Comparison of ENCODE assay signal across 8 cellular contexts in the genomic region with DNA sequence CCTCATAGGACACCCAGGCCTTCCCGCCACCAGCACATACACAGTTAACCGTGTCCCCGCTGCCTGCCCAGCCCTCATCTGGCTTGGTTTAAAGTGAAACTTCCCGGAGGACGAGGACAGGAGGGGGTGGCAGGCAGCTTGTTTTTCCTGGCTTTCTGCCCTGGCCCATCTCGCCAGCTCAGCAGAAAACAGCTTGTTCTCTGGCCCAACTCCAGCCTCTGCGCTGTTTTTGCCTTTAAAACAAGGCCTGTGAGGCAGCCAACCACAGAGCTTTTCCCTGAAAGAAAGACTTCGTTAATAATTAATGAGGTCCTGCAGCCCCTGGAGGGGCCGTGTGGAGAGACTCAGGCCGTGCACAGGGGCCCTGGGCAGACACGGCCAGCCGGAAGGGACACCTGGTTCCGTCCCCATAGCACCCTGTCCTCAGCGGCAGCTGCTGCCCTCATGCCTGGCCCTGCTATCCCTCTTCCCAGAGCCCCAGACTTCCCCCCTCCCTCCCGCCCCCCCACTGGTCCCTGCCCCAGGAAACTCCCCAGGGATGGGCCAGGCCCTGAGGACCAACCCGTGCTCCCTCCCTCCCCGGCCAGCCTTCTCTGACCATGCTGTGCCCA.
DNase-seq lines count a peak whose midpoint lies in the region; ATAC-seq and TF ChIP-seq lines count a peak whose summit lies in the region.

No MANE protein-coding gene starts in this region.

- TF ChIP-seq CTCF in Calu3 (IDR thresholded peaks at IDR 0.05; ENCODE audit: unreplicated experiment): no peak

- no peak overlapping the region for H3K4me3 Mint-ChIP-seq in Calu3 (ENCODE audit: low read depth, unreplicated experiment)

- H3K27ac ChIP-seq in substantia nigra (ENCODE audit: low read depth, low read length, poor library complexity, severe bottlenecking): peak overlapping the region; percentile 92

- ATAC-seq in HG02885 (IDR thresholded peaks at IDR 0.05; ENCODE audit: poor library complexity, unreplicated experiment): no peak
- no peak for ATAC-seq in GM18873 (IDR thresholded peaks at IDR 0.05; ENCODE audit: low FRiP score, unreplicated experiment)
- ATAC-seq in HG03175 (IDR thresholded peaks at IDR 0.05; ENCODE audit: unreplicated experiment): no peak

- H3K27ac Mint-ChIP-seq in Calu3 (ENCODE audit: unreplicated experiment): no peak overlapping the region

- BruUV-seq in Calu3 (replicated peaks; lab: Mats Ljungman, UMichigan): no TSS peak

- no peaks in the 10 kb centered on the region for H3K9me3 Mint-ChIP-seq in Calu3 (ENCODE audit: low read depth, unreplicated experiment)

- peaks cover 4% of the 10 kb centered on the region for H3K36me3 Mint-ChIP-seq in Calu3 (ENCODE audit: insufficient read depth, unreplicated experiment)

- H3K4me1 Mint-ChIP-seq in Calu3 (ENCODE audit: low read depth, unreplicated experiment): no peaks in the 10 kb centered on the region

- intact Hi-C loops in Calu3 (cut with micrococcal nuclease; ENCODE audit: unreplicated experiment): loop anchor here (10.0 kb wide), 1 partner anchor 110 kb away; a partner anchor contains a TSS

- CTCF ChIA-PET in Calu3 (lab: Charles Lee): interaction anchor here (0.6 to 1.0 kb wide), 6 partner anchors 8 to 264 kb away, joined by 3 to 5 read pairs (median 3); no protein-coding TSS in a partner anchor

- DNase-seq in Calu3: peak; percentile 81
- peak; percentile 97 for DNase-seq in NCI-H2171 treated with DMSO at 0.1 percent for 48 hours (lab: John Stamatoyannopoulos, UW)
- peak; percentile 96 for DNase-seq in cerebellar cortex (ENCODE audit: low spot score)
- DNase-seq in kidney glomerular epithelial cell (lab: John Stamatoyannopoulos, UW): peak; percentile 96
- DNase-seq in substantia nigra (lab: John Stamatoyannopoulos, UW): peak; percentile 35 to 99 (median 91)

- H3K27me3 Mint-ChIP-seq in Calu3 (ENCODE audit: unreplicated experiment): no peaks in the 10 kb centered on the region
